25 cellular contexts compared by ENCODE assay signal in the genomic region with DNA sequence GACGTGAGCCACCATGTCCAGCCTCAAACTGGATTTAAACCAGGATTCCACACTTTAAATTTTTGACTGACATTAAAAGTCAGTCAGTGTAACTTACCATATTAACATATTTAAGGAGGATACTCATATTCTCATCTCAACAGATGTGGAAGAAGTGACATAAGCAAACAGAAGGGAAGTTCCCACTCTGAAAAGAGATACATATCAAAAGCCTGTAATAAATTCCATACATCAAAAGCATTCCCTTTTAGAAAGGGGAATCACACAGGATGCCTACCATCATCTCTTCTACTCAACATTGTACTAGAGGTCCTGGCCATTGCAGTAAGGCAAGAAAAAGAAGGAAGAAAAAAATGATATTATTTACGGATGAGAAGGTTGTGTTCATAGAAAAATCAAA.
"Had no signal": no experiment of that assay in that cellular context is flagged by ENCODE, and none has a peak within 500 bp of the region (broad histone marks: within the 10 kb centered on the region; RNA-seq: fewer than 3 reads in every experiment).

No MANE protein-coding gene starts in this region.

- DNase-seq: activated CD4-positive, alpha-beta T cell treated with anti-CD3 and anti-CD28 coated beads, Interleukin-2, amount 50 U/mL, for 48 hours; activated CD4-positive, CD25-positive, alpha-beta regulatory T cell treated with anti-CD3 and anti-CD28 coated beads, Interleukin-2, amount 50 U/mL, for 72 hours; activated CD8-positive, alpha-beta memory T cell treated with anti-CD3 and anti-CD28 coated beads, Interleukin-2, amount 50 U/mL, for 4 hours; activated naive CD8-positive, alpha-beta T cell treated with anti-CD3 and anti-CD28 coated beads, Interleukin-2, amount 10 ng/mL, durations not matched to agents 7 days and 5 days; amygdala; body of pancreas; heart left ventricle; left ventricle myocardium superior; mammary epithelial cell; naive thymus-derived CD8-positive, alpha-beta T cell; posterior cingulate gyrus; small intestine; stimulated activated CD4-positive, alpha-beta T cell treated with anti-CD3 and anti-CD28 coated beads, Interleukin-2, amount 100 ng/mL, for 24 hours; T-cell; WERI-Rb-1 had no signal

- H3K36me3 ChIP-seq: cardiac muscle cell, heart left ventricle, thoracic aorta, vagina, WERI-Rb-1 had no signal

- H3K9me3 Mint-ChIP-seq: activated naive CD8-positive, alpha-beta T cell treated with anti-CD3 and anti-CD28 coated beads, Interleukin-2, amount 10 ng/mL, durations not matched to agents 7 days and 5 days; naive thymus-derived CD8-positive, alpha-beta T cell; stimulated activated memory B cell treated with anti-CD40 and anti-IgM and Interleukin-4, amounts not matched to agents 10 μg/mL and 1 μg/mL and 100 μg/mL, for 72 hours; T-cell; type B pancreatic cell had no signal

- H3K9ac ChIP-seq: neural progenitor cell had no signal

- H3K4me3 ChIP-seq: body of pancreas, cardiac muscle cell, heart left ventricle, neural progenitor cell, thoracic aorta, vagina had no signal

- H2AFZ ChIP-seq: neural progenitor cell had no signal

- H3K4me3 Mint-ChIP-seq: activated naive CD8-positive, alpha-beta T cell treated with anti-CD3 and anti-CD28 coated beads, Interleukin-2, amount 10 ng/mL, durations not matched to agents 7 days and 5 days; mesothelial cell of epicardium; naive thymus-derived CD8-positive, alpha-beta T cell; neural progenitor cell; stimulated activated memory B cell treated with anti-CD40 and anti-IgM and Interleukin-4, amounts not matched to agents 10 μg/mL and 1 μg/mL and 100 μg/mL, for 72 hours; T-cell; type B pancreatic cell had no signal

- H3K27me3 ChIP-seq: body of pancreas, cardiac muscle cell, neural progenitor cell, vagina had no signal

- FAIRE-seq: small intestine, TTC549 had no signal

- H3K36me3 Mint-ChIP-seq: naive thymus-derived CD8-positive, alpha-beta T cell; stimulated activated memory B cell treated with anti-CD40 and anti-IgM and Interleukin-4, amounts not matched to agents 10 μg/mL and 1 μg/mL and 100 μg/mL, for 72 hours; T-cell had no signal

- H3K4me2 ChIP-seq: neural progenitor cell had no signal

- H3K4me1 Mint-ChIP-seq: naive thymus-derived CD8-positive, alpha-beta T cell; neural progenitor cell; stimulated activated memory B cell treated with anti-CD40 and anti-IgM and Interleukin-4, amounts not matched to agents 10 μg/mL and 1 μg/mL and 100 μg/mL, for 72 hours had no signal

- H3K27ac ChIP-seq: body of pancreas, cardiac muscle cell, heart left ventricle, neural progenitor cell, thoracic aorta, vagina, WERI-Rb-1 had no signal

- H3K27ac Mint-ChIP-seq: activated naive CD8-positive, alpha-beta T cell treated with anti-CD3 and anti-CD28 coated beads, Interleukin-2, amount 10 ng/mL, durations not matched to agents 7 days and 5 days; mesothelial cell of epicardium; naive thymus-derived CD8-positive, alpha-beta T cell; neural progenitor cell; stimulated activated memory B cell treated with anti-CD40 and anti-IgM and Interleukin-4, amounts not matched to agents 10 μg/mL and 1 μg/mL and 100 μg/mL, for 72 hours; T-cell; type B pancreatic cell had no signal

- H3K27me3 Mint-ChIP-seq: activated naive CD8-positive, alpha-beta T cell treated with anti-CD3 and anti-CD28 coated beads, Interleukin-2, amount 10 ng/mL, durations not matched to agents 7 days and 5 days; naive thymus-derived CD8-positive, alpha-beta T cell; stimulated activated memory B cell treated with anti-CD40 and anti-IgM and Interleukin-4, amounts not matched to agents 10 μg/mL and 1 μg/mL and 100 μg/mL, for 72 hours; T-cell; type B pancreatic cell had no signal

- H3K4me1 ChIP-seq: body of pancreas, heart left ventricle, neural progenitor cell, vagina had no signal

- H3K9me3 ChIP-seq: body of pancreas, heart left ventricle, thoracic aorta, vagina had no signal

- ATAC-seq: body of pancreas; heart left ventricle; left ventricle myocardium superior; naive thymus-derived CD8-positive, alpha-beta T cell; sciatic nerve; SK-N-SH treated with all-trans-retinoic acid at 6 μM for 48 hours; stimulated activated memory B cell treated with anti-CD40 and anti-IgM and Interleukin-4, amounts not matched to agents 10 μg/mL and 1 μg/mL and 100 μg/mL, for 72 hours; T-cell had no signal
